In genomic region chr7:28958946-28959417, GRCh38 we compare ENCODE assay signal across 13 cellular contexts. TPM values are rescaled to one million over a fixed set of nuclear protein-coding genes. Genes with fewer than 3 reads are reported as not detected.
DNase-seq lines count a peak whose midpoint lies in the region; TF ChIP-seq lines count a peak whose summit lies in the region.
"Had no signal": no experiment of that assay in that cellular context is flagged by ENCODE, and none has a peak within 500 bp of the region (broad histone marks: within the 10 kb centered on the region; RNA-seq: fewer than 3 reads in every experiment).

No MANE protein-coding gene starts in this region.

- H3K4me3 Mint-ChIP-seq in activated naive CD4-positive, alpha-beta T cell treated with anti-CD3 and anti-CD28 coated beads, Interleukin-2, amount 10 ng/mL, durations not matched to agents 7 days and 5 days, result no peak overlapping the region
- H3K4me3 Mint-ChIP-seq in endothelial cell (ENCODE audit: unreplicated experiment) (peak overlapping the region; percentile 84), nephron (peak overlapping the region; percentile 93 to 96 (median 94))
- H3K4me3 Mint-ChIP-seq in activated T-helper 2 cell treated with anti-CD3 and anti-CD28 coated beads, Interferon-gamma antibody, Interleukin-2, Interleukin-4, amounts not matched to agents 10 μg/mL and 5 μg/mL and 100 μg/mL, durations not matched to agents 14 hours and 24 hours and 36 hours (ENCODE audit: low read depth), result no peak overlapping the region
- H3K4me3 Mint-ChIP-seq: activated CD8-positive, alpha-beta T cell treated with anti-CD3 and anti-CD28 coated beads, Interleukin-2, amount 10 ng/mL, durations not matched to agents 7 days and 5 days; T-helper 1 cell treated with Interleukin-12 subunit alpha and Interleukin-12 subunit beta and Interleukin-4 antibody, amounts not matched to agents 30 μg/mL and 1 μg/mL, for 36 hours had no signal

- DNase-seq in activated naive CD4-positive, alpha-beta T cell treated with anti-CD3 and anti-CD28 coated beads, Interleukin-2, amount 10 ng/mL, durations not matched to agents 7 days and 5 days, result no peak
- no peak for DNase-seq in activated naive CD4-positive, alpha-beta T cell treated with Interleukin-2 at 50 U/mL for 16 hours
- DNase-seq in endothelial cell (ENCODE audit: low spot score) (no peak), thyroid gland (no peak), SW 1271 (lab: John Stamatoyannopoulos, UW) (no peak), SIG-M5 (lab: John Stamatoyannopoulos, UW) (no peak)
- DNase-seq in activated T-helper 2 cell treated with anti-CD3 and anti-CD28 coated beads, Interferon-gamma antibody, Interleukin-2, Interleukin-4, amounts not matched to agents 10 μg/mL and 5 μg/mL and 100 μg/mL, durations not matched to agents 14 hours and 24 hours and 36 hours (ENCODE audit: low spot score), result no peak
- DNase-seq: activated CD8-positive, alpha-beta T cell treated with anti-CD3 and anti-CD28 coated beads, Interleukin-2, amount 10 ng/mL, durations not matched to agents 7 days and 5 days; DND-41; NCI-H1694 treated with DMSO at 0.1 percent for 48 hours had no signal

- H3K4me1 Mint-ChIP-seq in activated naive CD4-positive, alpha-beta T cell treated with anti-CD3 and anti-CD28 coated beads, Interleukin-2, amount 10 ng/mL, durations not matched to agents 7 days and 5 days, result peaks cover 9% of the 10 kb centered on the region
- H3K4me1 Mint-ChIP-seq in endothelial cell (ENCODE audit: unreplicated experiment), result peaks cover 9% of the 10 kb centered on the region
- peaks cover 44% of the 10 kb centered on the region for H3K4me1 Mint-ChIP-seq in nephron
- H3K4me1 Mint-ChIP-seq in activated T-helper 2 cell treated with anti-CD3 and anti-CD28 coated beads, Interferon-gamma antibody, Interleukin-2, Interleukin-4, amounts not matched to agents 10 μg/mL and 5 μg/mL and 100 μg/mL, durations not matched to agents 14 hours and 24 hours and 36 hours (ENCODE audit: low read depth), result peaks cover 3% of the 10 kb centered on the region

- H3K4me1 ChIP-seq in thyroid gland, result peaks cover 14 to 40% of the 10 kb centered on the region in 2 donors

- CTCF ChIA-PET in activated naive CD4-positive, alpha-beta T cell treated with anti-CD3 and anti-CD28 coated beads, Interleukin-2, amount 10 ng/mL, durations not matched to agents 7 days and 5 days (lab: Charles Lee), result interaction anchor here (0.6 to 3.0 kb wide), 3 partner anchors 34 to 147 kb away, joined by 3 to 27 read pairs (median 18); no protein-coding TSS in a partner anchor

- 82 to 85% methylated on average over 9 of the region's 9 CpGs for WGBS in thyroid gland, 2 donors

- peak overlapping the region; percentile 68 for H3K27ac Mint-ChIP-seq in activated naive CD4-positive, alpha-beta T cell treated with anti-CD3 and anti-CD28 coated beads, Interleukin-2, amount 10 ng/mL, durations not matched to agents 7 days and 5 days
- H3K27ac Mint-ChIP-seq in endothelial cell (ENCODE audit: unreplicated experiment) (no peak overlapping the region), nephron (peak overlapping the region; percentile 91 to 99 (median 94))
- no peak overlapping the region for H3K27ac Mint-ChIP-seq in activated T-helper 2 cell treated with anti-CD3 and anti-CD28 coated beads, Interferon-gamma antibody, Interleukin-2, Interleukin-4, amounts not matched to agents 10 μg/mL and 5 μg/mL and 100 μg/mL, durations not matched to agents 14 hours and 24 hours and 36 hours
- H3K27ac Mint-ChIP-seq: activated CD8-positive, alpha-beta T cell treated with anti-CD3 and anti-CD28 coated beads, Interleukin-2, amount 10 ng/mL, durations not matched to agents 7 days and 5 days; T-helper 1 cell treated with Interleukin-12 subunit alpha and Interleukin-12 subunit beta and Interleukin-4 antibody, amounts not matched to agents 30 μg/mL and 1 μg/mL, for 36 hours had no signal

- intact Hi-C loops in thyroid gland (cut with DNase I), result loop anchor here (5.0 kb wide), 1 partner anchor 148 kb away; no protein-coding TSS in a partner anchor
- intact Hi-C loops in activated T-helper 2 cell treated with anti-CD3 and anti-CD28 coated beads, Interferon-gamma antibody, Interleukin-2, Interleukin-4, amounts not matched to agents 10 μg/mL and 5 μg/mL and 100 μg/mL, durations not matched to agents 14 hours and 24 hours and 36 hours (cut with micrococcal nuclease), result loop anchor here (5.0 to 10.0 kb wide), 3 partner anchors 608 to 1804 kb away; partner anchors contain the start of genes EVX1, HOXA3 and HOXA7

- peaks cover 68% of the 10 kb centered on the region for H3K27me3 Mint-ChIP-seq in activated naive CD4-positive, alpha-beta T cell treated with anti-CD3 and anti-CD28 coated beads, Interleukin-2, amount 10 ng/mL, durations not matched to agents 7 days and 5 days
- H3K27me3 Mint-ChIP-seq in endothelial cell (ENCODE audit: unreplicated experiment), result peaks cover 9% of the 10 kb centered on the region
- H3K27me3 Mint-ChIP-seq in nephron (ENCODE audit: low read depth), result peaks cover 7% of the 10 kb centered on the region
- H3K27me3 Mint-ChIP-seq in activated T-helper 2 cell treated with anti-CD3 and anti-CD28 coated beads, Interferon-gamma antibody, Interleukin-2, Interleukin-4, amounts not matched to agents 10 μg/mL and 5 μg/mL and 100 μg/mL, durations not matched to agents 14 hours and 24 hours and 36 hours (ENCODE audit: low read depth), result peaks cover 47% of the 10 kb centered on the region

- no peak overlapping the region for H3K4me3 ChIP-seq in thyroid gland (replicated peaks in 1 of 3)

- H3K36me3 Mint-ChIP-seq in activated naive CD4-positive, alpha-beta T cell treated with anti-CD3 and anti-CD28 coated beads, Interleukin-2, amount 10 ng/mL, durations not matched to agents 7 days and 5 days, result no peaks in the 10 kb centered on the region
- H3K36me3 Mint-ChIP-seq in endothelial cell (ENCODE audit: low read depth, unreplicated experiment) (no peaks in the 10 kb centered on the region), nephron (ENCODE audit: low read depth) (peaks cover 3% of the 10 kb centered on the region)
- H3K36me3 Mint-ChIP-seq in activated T-helper 2 cell treated with anti-CD3 and anti-CD28 coated beads, Interferon-gamma antibody, Interleukin-2, Interleukin-4, amounts not matched to agents 10 μg/mL and 5 μg/mL and 100 μg/mL, durations not matched to agents 14 hours and 24 hours and 36 hours (ENCODE audit: low read depth), result no peaks in the 10 kb centered on the region

- no peaks in the 10 kb centered on the region for H3K9me3 Mint-ChIP-seq in activated naive CD4-positive, alpha-beta T cell treated with anti-CD3 and anti-CD28 coated beads, Interleukin-2, amount 10 ng/mL, durations not matched to agents 7 days and 5 days
- H3K9me3 Mint-ChIP-seq in endothelial cell (ENCODE audit: unreplicated experiment) (no peaks in the 10 kb centered on the region), nephron (no peaks in the 10 kb centered on the region)
- no peaks in the 10 kb centered on the region for H3K9me3 Mint-ChIP-seq in activated T-helper 2 cell treated with anti-CD3 and anti-CD28 coated beads, Interferon-gamma antibody, Interleukin-2, Interleukin-4, amounts not matched to agents 10 μg/mL and 5 μg/mL and 100 μg/mL, durations not matched to agents 14 hours and 24 hours and 36 hours

- H3K36me3 ChIP-seq in thyroid gland, result no peaks in the 10 kb centered on the region

- no peaks in the 10 kb centered on the region for H3K9me3 ChIP-seq in thyroid gland

- H3K27me3 ChIP-seq in thyroid gland, result no peaks in the 10 kb centered on the region

- TF ChIP-seq CTCF in endothelial cell (IDR thresholded peaks at IDR 0.05; ENCODE audit: unreplicated experiment), result no peak
- TF ChIP-seq CTCF in nephron (IDR thresholded peaks at IDR 0.05; ENCODE audit: unreplicated experiment in 3 of 3), result no peak
- no peak for TF ChIP-seq CTCF in thyroid gland (IDR thresholded peaks at IDR 0.05)

- peak overlapping the region; percentile 11 to 81 (median 73) for H3K27ac ChIP-seq in thyroid gland
- H3K27ac ChIP-seq: epithelial cell of prostate had no signal

- TF ChIP-seq POLR2A in thyroid gland (IDR thresholded peaks at IDR 0.05), result no peak

RNA-seq across cellular contexts. Expression of gene TRIL, which starts 0.9 kb away (rescaled TPM):
- total RNA-seq in endothelial cell (ENCODE audit: unreplicated experiment) (0.23 TPM), thyroid gland (10 to 100 TPM in 1 of 4 donors, 1 to 10 TPM in 3; 3.3 to 11.0 (median 9.7) TPM)
- total RNA-seq in activated T-helper 2 cell treated with anti-CD3 and anti-CD28 coated beads, Interferon-gamma antibody, Interleukin-2, Interleukin-4, amounts not matched to agents 10 μg/mL and 5 μg/mL and 100 μg/mL, durations not matched to agents 14 hours and 24 hours and 36 hours, result not detected in 2 replicates
- total RNA-seq: activated CD8-positive, alpha-beta T cell treated with anti-CD3 and anti-CD28 coated beads, Interleukin-2, amount 10 ng/mL, durations not matched to agents 7 days and 5 days had no signal

Comparison
In these comparisons a context has a peak if more than half of its experiments do, and no peak if none do; other contexts are left out.
1. H3K27ac Mint-ChIP-seq: peak in activated naive CD4-positive, alpha-beta T cell treated with anti-CD3 and anti-CD28 coated beads, Interleukin-2, amount 10 ng/mL, durations not matched to agents 7 days and 5 days (single experiment) and nephron (3 of 3); none in endothelial cell (single experiment) and activated T-helper 2 cell treated with anti-CD3 and anti-CD28 coated beads, Interferon-gamma antibody, Interleukin-2, Interleukin-4, amounts not matched to agents 10 μg/mL and 5 μg/mL and 100 μg/mL, durations not matched to agents 14 hours and 24 hours and 36 hours (single experiment).
2. H3K4me3 Mint-ChIP-seq: peak in endothelial cell (single experiment) and nephron (3 of 3); none in activated naive CD4-positive, alpha-beta T cell treated with anti-CD3 and anti-CD28 coated beads, Interleukin-2, amount 10 ng/mL, durations not matched to agents 7 days and 5 days (single experiment) and activated T-helper 2 cell treated with anti-CD3 and anti-CD28 coated beads, Interferon-gamma antibody, Interleukin-2, Interleukin-4, amounts not matched to agents 10 μg/mL and 5 μg/mL and 100 μg/mL, durations not matched to agents 14 hours and 24 hours and 36 hours (single experiment).